In the genomic region with DNA sequence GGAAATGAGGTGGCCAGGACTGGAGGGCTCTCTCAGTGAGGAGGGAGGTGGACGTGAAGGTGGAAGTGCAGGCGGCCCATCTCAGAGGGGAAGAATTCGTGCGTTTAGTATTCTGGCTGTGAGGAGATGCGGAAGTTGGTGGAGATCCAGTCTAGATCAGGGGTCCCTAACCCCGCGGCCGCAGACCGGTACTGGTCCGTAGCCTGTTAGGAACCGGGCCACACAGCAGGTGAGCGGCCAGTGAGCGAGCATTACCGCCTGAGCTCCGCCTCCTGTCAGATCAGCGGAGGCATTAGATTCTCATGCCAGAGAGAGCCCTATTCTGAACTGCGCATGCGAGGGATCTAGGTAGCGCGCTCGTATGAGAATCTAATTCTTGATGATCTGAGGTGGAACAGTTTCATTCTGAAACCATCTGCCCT, we compare ENCODE assay signal across 12 cellular contexts. TPM values are rescaled to one million over a fixed set of nuclear protein-coding genes. Genes with fewer than 3 reads are reported as not detected.
DNase-seq lines count a peak whose midpoint lies in the region; ATAC-seq, FAIRE-seq and TF ChIP-seq lines count a peak whose summit lies in the region.
"Had no signal": no experiment of that assay in that cellular context is flagged by ENCODE, and none has a peak within 500 bp of the region (broad histone marks: within the 10 kb centered on the region; RNA-seq: fewer than 3 reads in every experiment).

No MANE protein-coding gene starts in this region.

- H3K36me3 ChIP-seq in prostate gland, result no peaks in the 10 kb centered on the region
- H3K36me3 ChIP-seq in HepG2 (replicated peaks in 1 of 2; ENCODE audit: control insufficient read depth in 1 of 2, insufficient read depth in 2 of 2, low read length in 2 of 2), result no peaks in the 10 kb centered on the region
- H3K36me3 ChIP-seq: BE2C had no signal

- no TSS peak for BruUV-seq in HepG2 (replicated peaks; lab: Mats Ljungman, UMichigan)

- DNase-seq in COLO668 (lab: John Stamatoyannopoulos, UW; ENCODE audit: unreplicated experiment) (peak; percentile 33), M059J (ENCODE audit: low read depth) (peak; percentile 60), fibroblast of mammary gland (ENCODE audit: low read depth) (no peak), prostate gland (ENCODE audit: low spot score) (no peak), mucosa of gallbladder (ENCODE audit: low spot score) (no peak), HepG2 (ENCODE audit: low spot score) (no peak)
- no peak for DNase-seq in activated naive CD4-positive, alpha-beta T cell (lab: John Stamatoyannopoulos, UW)
- DNase-seq: activated T-cell treated with anti-CD3 and anti-CD28 coated beads, Interleukin-2, amount 50 U/mL, for 24 hours; NCI-H187 treated with DMSO at 0.1 percent for 48 hours had no signal

- POLR2A ChIA-PET in HepG2 (lab: Yijun Ruan, JAX), result no interaction called here

- no peaks in the 10 kb centered on the region for H3K79me2 ChIP-seq in HepG2 (ENCODE audit: insufficient read depth, low read length)

- intact Hi-C loops in prostate gland (cut with DNase I), result loop anchor here (2.0 to 10.0 kb wide), 5 partner anchors 119 to 519 kb away; no protein-coding TSS in a partner anchor
- intact Hi-C loops in HepG2 (cut with micrococcal nuclease; ENCODE audit: unreplicated experiment), result loop anchor here (2.0 to 5.0 kb wide), 2 partner anchors 117 to 276 kb away; no protein-coding TSS in a partner anchor

- FAIRE-seq in HepG2 (lab: Jason Lieb, UNC), result no peak

- H3K9me3 ChIP-seq in prostate gland, result no peaks in the 10 kb centered on the region
- no peaks in the 10 kb centered on the region for H3K9me3 ChIP-seq in HepG2 (ENCODE audit: low read length)
- H3K9me3 ChIP-seq: BE2C had no signal

- no peaks in the 10 kb centered on the region for H4K20me1 ChIP-seq in HepG2 (ENCODE audit: insufficient read depth, low read length)

- no peak overlapping the region for H3K9ac ChIP-seq in HepG2 (ENCODE audit: insufficient read depth, low read depth, low read length)

- no peaks in the 10 kb centered on the region for H3K27me3 ChIP-seq in prostate gland (replicated peaks; ENCODE audit: insufficient read depth)
- peaks cover 0 to 52% of the 10 kb centered on the region in 2 experiments; a peak in 4 of 5 replicates for H3K27me3 ChIP-seq in HepG2 (ENCODE audit: control insufficient read depth in 1 of 2, insufficient read depth in 2 of 2, low read length in 2 of 2)

- no peak for TF ChIP-seq EP300 in HepG2 (IDR thresholded peaks at IDR 0.05; ENCODE audit: low read depth in 2 of 2, low read length in 2 of 2)
- no peak for TF ChIP-seq EP300 in HepG2 (CRISPR knock-in tag; IDR thresholded peaks at IDR 0.05; ENCODE audit: borderline replicate concordance)

- WGBS in prostate gland, result 43% methylated on average over 21 of the region's 21 CpGs
- WGBS in HepG2 (ENCODE audit: low lambda C conversion rate), result 66% methylated on average over 8 of the region's 21 CpGs

- H2AFZ ChIP-seq in HepG2 (ENCODE audit: low read length), result no peak overlapping the region

- H3K4me1 ChIP-seq in prostate gland (replicated peaks) (peaks cover 6% of the 10 kb centered on the region), HepG2 (ENCODE audit: insufficient read depth, low read length) (peaks cover 9% of the 10 kb centered on the region; the same call in 1 of the 2 replicates)
- H3K4me1 ChIP-seq: BE2C had no signal

- no peak for ATAC-seq in HepG2
- ATAC-seq in HG02852 (IDR thresholded peaks at IDR 0.05; ENCODE audit: unreplicated experiment), result no peak

- no peak overlapping the region for H3K4me2 ChIP-seq in HepG2 (ENCODE audit: low read depth, low read length)

- CTCF ChIA-PET in HepG2 (lab: Yijun Ruan, JAX; ENCODE audit: low intra/inter-chr PET ratio, low total read pairs), result no interaction called here

- in situ Hi-C loops in HepG2 (cut with HindIII; ENCODE audit: extremely low pct_ligation_motif_present, low pct_unique_long_range_greater_than_20kb), result loop anchor here (10.0 kb wide), 1 partner anchor 279 kb away; no protein-coding TSS in a partner anchor

- H3K4me3 ChIP-seq in fibroblast of mammary gland (ENCODE audit: control insufficient read depth, low read depth, low read length) (peak overlapping the region; percentile 6), prostate gland (peak overlapping the region; percentile 54 to 63), HepG2 (replicated peaks in 1 of 3; ENCODE audit: insufficient read depth in 1 of 3, low read depth in 2 of 3, low read length in 3 of 3) (no peak overlapping the region)

- H3K27ac ChIP-seq in prostate gland, result no peak overlapping the region
- no peak overlapping the region for H3K27ac ChIP-seq in HepG2 (ENCODE audit: extremely low read length, insufficient read depth, low read length)

- no peak for TF ChIP-seq POLR2A in prostate gland (IDR thresholded peaks at IDR 0.05)
- no peak for TF ChIP-seq POLR2A in HepG2 (IDR thresholded peaks at IDR 0.05; ENCODE audit: insufficient read depth in 1 of 2, low read depth in 2 of 2, low read length in 2 of 2)

- TF ChIP-seq RAD21 in HepG2 (CRISPR knock-in tag; IDR thresholded peaks at IDR 0.05), result no peak

- TF ChIP-seq CTCF in fibroblast of mammary gland (conservative IDR thresholded peaks at IDR 0.05; ENCODE audit: control insufficient read depth, insufficient read depth, low read depth, low read length), result no peak
- no peak for TF ChIP-seq CTCF in prostate gland (IDR thresholded peaks at IDR 0.05)
- TF ChIP-seq CTCF in HepG2 (CRISPR knock-in tag; IDR thresholded peaks at IDR 0.05), result no peak

TF ChIP-seq in HepG2, 621 proteins besides CTCF, POLR2A, EP300 and RAD21:
- no peak for TF ChIP-seq HCFC1 (IDR thresholded peaks at IDR 0.05; ENCODE audit: low read depth, low read length)
- TF ChIP-seq NRL (CRISPR knock-in tag; IDR thresholded peaks at IDR 0.05; ENCODE audit: borderline replicate concordance), result no peak
- no peak for TF ChIP-seq CC2D1A (CRISPR knock-in tag; IDR thresholded peaks at IDR 0.05)
- TF ChIP-seq MEF2D (CRISPR knock-in tag; IDR thresholded peaks at IDR 0.05), result no peak
- TF ChIP-seq EZH2 (conservative IDR thresholded peaks at IDR 0.05; ENCODE audit: low read depth, low read length), result no peak
- TF ChIP-seq, protein P1, sequence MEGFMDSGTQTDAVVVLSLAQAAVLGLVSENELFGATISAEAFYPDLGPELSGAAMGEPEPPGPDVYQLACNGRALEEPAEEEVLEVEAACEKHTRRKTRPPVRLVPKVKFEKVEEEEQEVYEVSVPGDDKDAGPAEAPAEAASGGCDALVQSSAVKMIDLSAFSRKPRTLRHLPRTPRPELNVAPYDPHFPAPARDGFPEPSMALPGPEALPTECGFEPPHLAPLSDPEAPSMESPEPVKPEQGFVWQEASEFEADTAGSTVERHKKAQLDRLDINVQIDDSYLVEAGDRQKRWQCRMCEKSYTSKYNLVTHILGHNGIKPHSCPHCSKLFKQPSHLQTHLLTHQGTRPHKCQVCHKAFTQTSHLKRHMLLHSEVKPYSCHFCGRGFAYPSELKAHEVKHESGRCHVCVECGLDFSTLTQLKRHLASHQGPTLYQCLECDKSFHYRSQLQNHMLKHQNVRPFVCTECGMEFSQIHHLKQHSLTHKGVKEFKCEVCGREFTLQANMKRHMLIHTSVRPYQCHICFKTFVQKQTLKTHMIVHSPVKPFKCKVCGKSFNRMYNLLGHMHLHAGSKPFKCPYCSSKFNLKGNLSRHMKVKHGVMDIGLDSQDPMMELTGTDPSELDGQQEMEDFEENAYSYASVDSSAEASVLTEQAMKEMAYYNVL (CRISPR knock-in tag; IDR thresholded peaks at IDR 0.05; ENCODE audit: borderline replicate concordance), result no peak
- TF ChIP-seq ZNF234 (CRISPR knock-in tag; conservative IDR thresholded peaks at IDR 0.05), result no peak
- TF ChIP-seq, protein P2, sequence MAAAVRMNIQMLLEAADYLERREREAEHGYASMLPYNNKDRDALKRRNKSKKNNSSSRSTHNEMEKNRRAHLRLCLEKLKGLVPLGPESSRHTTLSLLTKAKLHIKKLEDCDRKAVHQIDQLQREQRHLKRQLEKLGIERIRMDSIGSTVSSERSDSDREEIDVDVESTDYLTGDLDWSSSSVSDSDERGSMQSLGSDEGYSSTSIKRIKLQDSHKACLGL (CRISPR knock-in tag; IDR thresholded peaks at IDR 0.05), result no peak

RNA-seq across cellular contexts. Expression of a gene that starts 1.6 kb away (rescaled TPM):
- total RNA-seq in M059J (2014; rRNA removed; shearing (Covaris generic)), result 8.1 and 13.1 TPM in 2 replicates
- total RNA-seq in prostate gland (10 to 100 TPM; 25.1 to 52.5 TPM), mucosa of gallbladder (24.9 TPM), HepG2 (2016; rRNA removed; fragmentation: Illumina TruSeq; extraction: Trizol) (0.07 TPM in 1 of 2 replicates, not detected in the other)
- not detected in 2 replicates for total RNA-seq in HepG2 (2016; cell fraction: cytosol; rRNA removed; fragmentation: Illumina TruSeq; extraction: Trizol; ENCODE audit: low read depth)
- total RNA-seq in HepG2 (2016; cell fraction: insoluble cytoplasmic fraction; rRNA removed; fragmentation: Illumina TruSeq; extraction: Trizol), result not detected in 2 replicates
- not detected in 2 replicates for total RNA-seq in HepG2 (2016; cell fraction: membrane; rRNA removed; fragmentation: Illumina TruSeq; extraction: Trizol)
- 0.09 TPM in 1 of 2 replicates, not detected in the other for total RNA-seq in HepG2 (2016; cell fraction: nucleus; rRNA removed; fragmentation: Illumina TruSeq; extraction: Trizol)
- polyA plus RNA-seq in HepG2 (2011; rRNA removed), result not detected in 2 replicates
- polyA plus RNA-seq in HepG2 (2011; cell fraction: cytosol; rRNA removed), result not detected in 2 replicates
- polyA plus RNA-seq in HepG2 (2011; cell fraction: nucleus; rRNA removed), result not detected in 2 replicates
- not detected in 2 replicates for polyA plus RNA-seq in HepG2 (2012)
- polyA plus RNA-seq in HepG2 (2016; cell fraction: cytosol; fragmentation: Illumina TruSeq; extraction: Trizol; ENCODE audit: low read depth), result not detected in 2 replicates
- polyA plus RNA-seq in HepG2 (2016; cell fraction: insoluble cytoplasmic fraction; fragmentation: Illumina TruSeq; extraction: Trizol; ENCODE audit: low read depth), result not detected in 2 replicates
- polyA plus RNA-seq in HepG2 (2016; cell fraction: membrane; fragmentation: Illumina TruSeq; extraction: Trizol; ENCODE audit: low read depth), result not detected in 2 replicates
- not detected in 2 replicates for polyA plus RNA-seq in HepG2 (2016; cell fraction: nucleus; fragmentation: Illumina TruSeq; extraction: Trizol; ENCODE audit: insufficient read depth, low read depth)
- not detected in 2 replicates for polyA minus RNA-seq in HepG2 (2011; rRNA and poly(A)+ RNA removed; ENCODE audit: low replicate concordance)
- polyA minus RNA-seq in HepG2 (2011; cell fraction: cytosol; rRNA and poly(A)+ RNA removed), result not detected in 2 replicates
- not detected in 2 replicates for polyA minus RNA-seq in HepG2 (2011; cell fraction: nucleus; rRNA and poly(A)+ RNA removed)
- polyA plus RNA-seq: IgD-negative memory B cell had no signal

Comparison
In these comparisons a context has a peak if more than half of its experiments do, and no peak if none do; other contexts are left out.
1. DNase-seq: peak in COLO668 (single experiment) and M059J (single experiment); none in fibroblast of mammary gland (single experiment), prostate gland (single experiment), mucosa of gallbladder (single experiment), HepG2 (single experiment) and activated naive CD4-positive, alpha-beta T cell (0 of 4).
2. H3K4me3 ChIP-seq: peak in fibroblast of mammary gland (single experiment) and prostate gland (2 of 2); none in HepG2 (0 of 3).